Comparison of ENCODE assay signal across 29 cellular contexts in the genomic region with DNA sequence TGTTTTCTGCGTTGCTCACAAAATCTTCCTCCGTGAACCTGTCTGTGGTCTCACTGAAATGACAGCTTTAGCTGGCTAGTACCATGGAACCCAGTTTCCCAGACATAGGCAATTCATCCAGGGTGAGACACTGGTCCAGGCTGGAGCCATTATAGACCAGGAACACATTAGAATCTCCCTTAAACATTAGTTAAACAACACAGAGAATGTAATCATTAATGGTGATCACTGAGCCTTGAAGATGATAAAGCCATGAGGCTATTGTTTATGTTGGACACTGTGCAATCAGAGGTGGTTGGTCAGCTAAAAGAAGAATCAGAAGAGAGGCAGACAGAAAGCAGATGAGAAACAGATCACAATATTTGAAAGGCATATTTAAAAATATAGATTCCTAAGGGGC.
DNase-seq lines count a peak whose midpoint lies in the region; ATAC-seq and TF ChIP-seq lines count a peak whose summit lies in the region.
"Had no signal": no experiment of that assay in that cellular context is flagged by ENCODE, and none has a peak within 500 bp of the region (broad histone marks: within the 10 kb centered on the region; RNA-seq: fewer than 3 reads in every experiment).

No MANE protein-coding gene starts in this region.

- no peak overlapping the region for H3K9ac ChIP-seq in fibroblast of lung (ENCODE audit: insufficient read depth, low read length)

- H3K27ac ChIP-seq in fibroblast of lung (ENCODE audit: insufficient read depth, low read length) (no peak overlapping the region), RWPE1 (no peak overlapping the region)
- H3K27ac ChIP-seq: brain microvascular endothelial cell, HL-60, SK-N-MC, spleen, testis had no signal

- TF ChIP-seq CTCF in fibroblast of lung (conservative IDR thresholded peaks at IDR 0.05 in 1 of 2, IDR thresholded peaks at IDR 0.05 in 1 of 2; ENCODE audit: low read depth in 1 of 2, low read length in 2 of 2) (no peak), nephron (IDR thresholded peaks at IDR 0.05; ENCODE audit: unreplicated experiment in 3 of 3) (no peak), RWPE1 (conservative IDR thresholded peaks at IDR 0.05; ENCODE audit: low read depth) (no peak)

- no peak overlapping the region for H3K4me3 Mint-ChIP-seq in nephron
- H3K4me3 Mint-ChIP-seq: activated CD4-positive, alpha-beta memory T cell treated with anti-CD3 and anti-CD28 coated beads, Interleukin-2, amount 10 ng/mL, durations not matched to agents 7 days and 5 days; B cell; CD8-positive, alpha-beta T cell; natural killer cell treated with Interleukin-12 subunit alpha and Interleukin-12 subunit beta and Interleukin-15 and Interleukin-18, amount 100 ng/mL, for 72 hours; stimulated activated naive CD8-positive, alpha-beta T cell treated with anti-CD3 and anti-CD28 coated beads, Interleukin-15, Interleukin-2, amounts not matched to agents 100 ng/mL and 50 ng/mL, for 24 hours; T-helper 1 cell treated with Interleukin-12 subunit alpha and Interleukin-12 subunit beta and Interleukin-4 antibody, amounts not matched to agents 30 μg/mL and 1 μg/mL, for 36 hours had no signal

- no peaks in the 10 kb centered on the region for H3K79me2 ChIP-seq in fibroblast of lung (ENCODE audit: control insufficient read depth, insufficient read depth, low read length)

- in situ Hi-C loops in ACHN (cut with HindIII; ENCODE audit: low pct_ligation_motif_present, low pct_unique_long_range_greater_than_20kb, low sequenced_read_pairs) = no loop called here

- DNase-seq in ACHN = peak; percentile 86
- peak; percentile 39 for DNase-seq in MV-4-11 (lab: John Stamatoyannopoulos, UW)
- DNase-seq in fibroblast of lung (ENCODE audit: low read depth in 2 of 2) = peak; percentile 5 to 68
- no peak for DNase-seq in RWPE1 (ENCODE audit: low spot score)
- DNase-seq in AG20443 (ENCODE audit: low spot score) = no peak
- DNase-seq in DMS153 treated with DMSO at 0.1 percent for 48 hours (lab: John Stamatoyannopoulos, UW; ENCODE audit: unreplicated experiment) = no peak
- DNase-seq: activated CD4-positive, alpha-beta memory T cell treated with anti-CD3 and anti-CD28 coated beads, Interleukin-2, amount 10 ng/mL, durations not matched to agents 7 days and 5 days; activated CD8-positive, alpha-beta memory T cell treated with anti-CD3 and anti-CD28 coated beads, Interleukin-2, amount 50 U/mL, for 4 hours; activated naive CD4-positive, alpha-beta T cell; brain microvascular endothelial cell; CD8-positive, alpha-beta T cell; EL; head of caudate nucleus; MM.1S; NCI-H2029 treated with DMSO at 0.1 percent for 48 hours; NCI-H524 treated with DMSO at 0.1 percent for 48 hours; OCI-M1; spleen; stimulated activated CD4-positive, alpha-beta T cell treated with anti-CD3 and anti-CD28 coated beads, Interleukin-2, amount 100 ng/mL, for 24 hours; stimulated activated CD8-positive, alpha-beta memory T cell treated with anti-CD3 and anti-CD28 coated beads, Interleukin-4, amount 100 ng/mL, for 48 hours; testis had no signal

- POLR2A ChIA-PET in RWPE1 (lab: Yijun Ruan, JAX; ENCODE audit: low non-redundant PET) = no interaction called here

- CTCF ChIA-PET in RWPE1 (lab: Yijun Ruan, JAX) = no interaction called here

- H3K4me1 ChIP-seq in fibroblast of lung (ENCODE audit: control insufficient read depth, extremely low read depth, insufficient read depth, low read length) = peaks cover 8% of the 10 kb centered on the region
- H3K4me1 ChIP-seq: spleen, testis had no signal

- no peaks in the 10 kb centered on the region for H3K27me3 Mint-ChIP-seq in nephron (ENCODE audit: low read depth)
- H3K27me3 Mint-ChIP-seq: activated CD4-positive, alpha-beta memory T cell treated with anti-CD3 and anti-CD28 coated beads, Interleukin-2, amount 10 ng/mL, durations not matched to agents 7 days and 5 days; B cell; natural killer cell treated with Interleukin-12 subunit alpha and Interleukin-12 subunit beta and Interleukin-15 and Interleukin-18, amount 100 ng/mL, for 72 hours; stimulated activated naive CD8-positive, alpha-beta T cell treated with anti-CD3 and anti-CD28 coated beads, Interleukin-15, Interleukin-2, amounts not matched to agents 100 ng/mL and 50 ng/mL, for 24 hours had no signal

- no peaks in the 10 kb centered on the region for H3K27me3 ChIP-seq in fibroblast of lung (ENCODE audit: control insufficient read depth, insufficient read depth, low read length)
- H3K27me3 ChIP-seq: brain microvascular endothelial cell, spleen, testis had no signal

- no peak overlapping the region for H3K4me2 ChIP-seq in fibroblast of lung (ENCODE audit: extremely low read depth, insufficient read depth, low read length)

- H3K9me3 ChIP-seq in fibroblast of lung (ENCODE audit: control insufficient read depth, insufficient read depth, low read depth, low read length) = no peaks in the 10 kb centered on the region
- H3K9me3 ChIP-seq: testis had no signal

- H3K9me3 Mint-ChIP-seq in nephron = peaks cover 6% of the 10 kb centered on the region
- H3K9me3 Mint-ChIP-seq: activated CD4-positive, alpha-beta memory T cell treated with anti-CD3 and anti-CD28 coated beads, Interleukin-2, amount 10 ng/mL, durations not matched to agents 7 days and 5 days; CD8-positive, alpha-beta T cell had no signal

- no peak overlapping the region for H2AFZ ChIP-seq in fibroblast of lung (ENCODE audit: low read length)

- H3K4me1 Mint-ChIP-seq in nephron = peaks cover 34% of the 10 kb centered on the region
- H3K4me1 Mint-ChIP-seq: B cell had no signal

- H3K36me3 Mint-ChIP-seq in nephron (ENCODE audit: low read depth) = no peaks in the 10 kb centered on the region
- H3K36me3 Mint-ChIP-seq: CD8-positive, alpha-beta T cell; natural killer cell treated with Interleukin-12 subunit alpha and Interleukin-12 subunit beta and Interleukin-15 and Interleukin-18, amount 100 ng/mL, for 72 hours had no signal

- peak overlapping the region; percentile 55 to 81 (median 71) for H3K27ac Mint-ChIP-seq in nephron
- H3K27ac Mint-ChIP-seq: activated CD4-positive, alpha-beta memory T cell treated with anti-CD3 and anti-CD28 coated beads, Interleukin-2, amount 10 ng/mL, durations not matched to agents 7 days and 5 days; B cell; CD8-positive, alpha-beta T cell; natural killer cell treated with Interleukin-12 subunit alpha and Interleukin-12 subunit beta and Interleukin-15 and Interleukin-18, amount 100 ng/mL, for 72 hours; stimulated activated naive CD8-positive, alpha-beta T cell treated with anti-CD3 and anti-CD28 coated beads, Interleukin-15, Interleukin-2, amounts not matched to agents 100 ng/mL and 50 ng/mL, for 24 hours; T-helper 1 cell treated with Interleukin-12 subunit alpha and Interleukin-12 subunit beta and Interleukin-4 antibody, amounts not matched to agents 30 μg/mL and 1 μg/mL, for 36 hours had no signal

- ATAC-seq in GM18868 (IDR thresholded peaks at IDR 0.05; ENCODE audit: unreplicated experiment) = no peak
- ATAC-seq: CD8-positive, alpha-beta T cell; natural killer cell treated with Interleukin-12 subunit alpha and Interleukin-12 subunit beta and Interleukin-15 and Interleukin-18, amount 100 ng/mL, for 72 hours had no signal

- no peaks in the 10 kb centered on the region for H4K20me1 ChIP-seq in fibroblast of lung (ENCODE audit: control insufficient read depth, extremely low read depth, insufficient read depth, low read length)

- H3K4me3 ChIP-seq in fibroblast of lung (replicated peaks in 1 of 4; ENCODE audit: control extremely low read depth in 1 of 4, insufficient read depth in 1 of 4, low read depth in 3 of 4, low read length in 4 of 4) = no peak overlapping the region
- H3K4me3 ChIP-seq: SK-N-MC, spleen, testis had no signal

- H3K36me3 ChIP-seq in fibroblast of lung (ENCODE audit: control insufficient read depth, insufficient read depth, low read length) = no peaks in the 10 kb centered on the region
- H3K36me3 ChIP-seq: brain microvascular endothelial cell, spleen had no signal

Comparison
In these comparisons a context has a peak if more than half of its experiments do, and no peak if none do; other contexts are left out.
1. DNase-seq: peak in ACHN (single experiment), MV-4-11 (single experiment) and fibroblast of lung (2 of 2); none in RWPE1 (single experiment), AG20443 (single experiment) and DMS153 treated with DMSO at 0.1 percent for 48 hours (single experiment).